In the genomic region with DNA sequence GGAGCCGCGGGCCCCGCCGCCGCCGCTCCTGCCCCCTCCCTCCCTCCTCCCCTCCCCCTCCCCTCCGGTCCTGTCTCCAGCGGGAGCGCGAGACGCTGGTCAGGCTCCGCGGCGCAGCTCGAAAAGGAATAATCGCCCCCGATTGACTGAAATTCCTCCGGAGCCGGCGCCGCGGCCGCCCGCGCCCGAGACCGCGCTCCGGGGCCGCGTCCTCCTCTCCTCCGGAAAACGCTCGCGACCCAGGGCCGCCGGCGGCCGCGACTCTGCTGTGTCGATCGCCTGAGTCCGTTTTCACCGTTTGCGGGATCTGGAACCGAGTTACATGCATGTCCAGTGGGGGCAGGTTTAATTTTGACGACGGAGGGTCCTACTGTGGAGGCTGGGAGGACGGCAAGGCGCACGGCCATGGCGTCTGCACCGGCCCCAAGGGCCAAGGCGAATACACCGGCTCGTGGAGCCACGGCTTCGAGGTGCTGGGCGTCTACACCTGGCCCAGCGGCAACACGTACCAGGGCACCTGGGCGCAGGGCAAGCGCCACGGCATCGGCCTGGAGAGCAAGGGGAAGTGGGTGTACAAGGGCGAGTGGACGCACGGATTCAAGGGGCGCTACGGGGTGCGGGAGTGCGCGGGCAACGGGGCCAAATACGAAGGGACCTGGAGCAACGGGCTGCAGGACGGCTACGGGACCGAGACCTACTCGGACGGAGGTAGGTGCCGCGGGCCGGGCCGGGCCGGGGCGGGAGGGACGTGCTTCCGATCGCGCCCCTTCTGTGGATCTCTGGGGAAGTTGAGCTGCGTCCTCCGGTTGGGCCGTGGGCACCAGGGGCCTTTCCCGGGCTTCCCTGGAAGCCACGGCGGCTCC, we compare ENCODE assay signal across 10 cellular contexts. TPM values are rescaled to one million over a fixed set of nuclear protein-coding genes. Genes with fewer than 3 reads are reported as not detected.
DNase-seq lines count a peak whose midpoint lies in the region; ATAC-seq, FAIRE-seq and TF ChIP-seq lines count a peak whose summit lies in the region.
"Had no signal": no experiment of that assay in that cellular context is flagged by ENCODE, and none has a peak within 500 bp of the region (broad histone marks: within the 10 kb centered on the region; RNA-seq: fewer than 3 reads in every experiment).

No MANE protein-coding gene starts in this region.

- H3K4me3 Mint-ChIP-seq in IgD-negative memory B cell: peak overlapping the region in 3 of 4 donors; percentile 66 to 92 (median 80)
- H3K4me3 Mint-ChIP-seq: natural killer cell treated with Interleukin-12 subunit alpha and Interleukin-12 subunit beta and Interleukin-15 and Interleukin-18, amount 100 ng/mL, for 72 hours had no signal

- no peak for FAIRE-seq in H1 (lab: Jason Lieb, UNC)

- 13% methylated on average over 6 of the region's 97 CpGs for WGBS in SK-N-SH (ENCODE audit: low lambda C conversion rate)
- WGBS in H1 (ENCODE audit: extremely low coverage in 1 of 2, insufficient coverage in 1 of 2, insufficient read length in 1 of 2, insufficient replicate concordance in 2 of 2, low coverage in 1 of 2, low lambda C conversion rate in 2 of 2, missing lambda C conversion rate in 1 of 2), 2 experiments: 1% methylated on average over 65 of the region's 97 CpGs; no CpG with 5 or more reads in 1 of the 2 experiments

- no peak for TF ChIP-seq POLR2A in H1 (IDR thresholded peaks at IDR 0.05; ENCODE audit: control extremely low read depth in 1 of 2, low read depth in 2 of 2, low read length in 2 of 2)

- H3K4me3 ChIP-seq in SK-N-SH (ENCODE audit: low read depth in 2 of 2, low read length in 1 of 2) (peak overlapping the region in 1 of 2 experiments; percentile 53; a peak in 2 of 4 replicates), H1 (ENCODE audit: extremely low read depth in 1 of 4, insufficient read depth in 2 of 4, low read depth in 3 of 4, low read length in 4 of 4) (peak overlapping the region; percentile 56 to 98 (median 96)), rectal smooth muscle tissue (ENCODE audit: low read length) (peak overlapping the region; percentile 15), colonic mucosa (no peak overlapping the region)

- H3K4me1 ChIP-seq in SK-N-SH (ENCODE audit: control insufficient read depth in 1 of 2, insufficient read depth in 2 of 2, low read depth in 1 of 2, low read length in 1 of 2) (peaks cover 0 to 25% of the 10 kb centered on the region in 2 experiments; a peak in 1 of 4 replicates), H1 (replicated peaks in 1 of 4; ENCODE audit: control insufficient read depth in 3 of 4, insufficient read depth in 4 of 4, low read length in 3 of 4) (peaks cover 0 to 9% (median 6%) of the 10 kb centered on the region in 4 experiments; a peak in 5 of 7 replicates), rectal smooth muscle tissue (ENCODE audit: control insufficient read depth, insufficient read depth, low read length) (no peaks in the 10 kb centered on the region), colonic mucosa (no peaks in the 10 kb centered on the region)

- TF ChIP-seq EP300 in SK-N-SH (IDR thresholded peaks at IDR 0.05; ENCODE audit: borderline replicate concordance in 1 of 2, low read depth in 1 of 2, low read length in 1 of 2) (no peak), H1 (IDR thresholded peaks at IDR 0.05; ENCODE audit: borderline replicate concordance in 1 of 2, low read depth in 2 of 2, low read length in 2 of 2) (no peak)

- peak overlapping the region; percentile 87 for H3K4ac ChIP-seq in H1 (replicated peaks; ENCODE audit: insufficient read length, low read depth, low read length)

- H4K8ac ChIP-seq in H1 (ENCODE audit: extremely low read depth, insufficient read depth, low read length): peak overlapping the region; percentile 45; the same call in 1 of the 2 replicates

- H3K9me2 ChIP-seq in SK-N-SH: no peaks in the 10 kb centered on the region

- H2BK12ac ChIP-seq in H1 (ENCODE audit: low read depth, low read length): peak overlapping the region; percentile 60; the same call in 1 of the 2 replicates

- TF ChIP-seq CTCF in SK-N-SH (IDR thresholded peaks at IDR 0.05): no peak
- TF ChIP-seq CTCF in H1 (IDR thresholded peaks at IDR 0.05; ENCODE audit: control extremely low read depth in 1 of 3, insufficient read depth in 1 of 3, low read depth in 1 of 3, low read length in 3 of 3): no peak
- no peak for TF ChIP-seq CTCF in colonic mucosa (IDR thresholded peaks at IDR 0.05)

- no peak overlapping the region for H3K27ac Mint-ChIP-seq in IgD-negative memory B cell
- H3K27ac Mint-ChIP-seq: natural killer cell treated with Interleukin-12 subunit alpha and Interleukin-12 subunit beta and Interleukin-15 and Interleukin-18, amount 100 ng/mL, for 72 hours had no signal

- H2BK5ac ChIP-seq in H1 (ENCODE audit: low read depth, low read length): peak overlapping the region; percentile 75; the same call in 1 of the 2 replicates

- no peaks in the 10 kb centered on the region for H3K36me3 ChIP-seq in SK-N-SH (replicated peaks in 1 of 2; ENCODE audit: control insufficient read depth in 1 of 2, insufficient read depth in 2 of 2, low read length in 1 of 2)
- no peaks in the 10 kb centered on the region for H3K36me3 ChIP-seq in H1 (ENCODE audit: control insufficient read depth in 2 of 4, insufficient read depth in 4 of 4, low read length in 3 of 4)
- no peaks in the 10 kb centered on the region for H3K36me3 ChIP-seq in rectal smooth muscle tissue (ENCODE audit: control insufficient read depth, insufficient read depth, low read length)
- no peaks in the 10 kb centered on the region for H3K36me3 ChIP-seq in colonic mucosa

- POLR2A ChIA-PET in SK-N-SH (lab: Yijun Ruan, JAX) (no interaction called here), H1 (lab: Charles Lee; ENCODE audit: partially characterized antibody) (interaction anchor here (1.0 to 1.1 kb wide), 3 partner anchors 16 to 146 kb away, joined by 3 to 4 read pairs (median 3); no protein-coding TSS in a partner anchor)

- peak overlapping the region; percentile 64 for H3K18ac ChIP-seq in H1 (ENCODE audit: extremely low read depth, low read length)

- TF ChIP-seq RAD21 in SK-N-SH (IDR thresholded peaks at IDR 0.05; ENCODE audit: low read length): no peak
- no peak for TF ChIP-seq RAD21 in H1 (IDR thresholded peaks at IDR 0.05 in 1 of 2, conservative IDR thresholded peaks at IDR 0.05 in 1 of 2; ENCODE audit: low read depth in 2 of 2, low read length in 2 of 2)

- peaks cover 69% of the 10 kb centered on the region for H3K27me3 ChIP-seq in SK-N-SH (ENCODE audit: insufficient read depth)
- H3K27me3 ChIP-seq in H1 (replicated peaks in 1 of 4; ENCODE audit: control insufficient read depth in 3 of 4, extremely low read depth in 1 of 4, insufficient read depth in 3 of 4, low read length in 3 of 4): peaks cover 0 to 9% (median 3%) of the 10 kb centered on the region in 4 experiments; a peak in 5 of 7 replicates
- H3K27me3 ChIP-seq in rectal smooth muscle tissue (ENCODE audit: control insufficient read depth, insufficient read depth, low read length): peaks cover 35% of the 10 kb centered on the region
- H3K27me3 ChIP-seq in colonic mucosa: peaks cover 36% of the 10 kb centered on the region

- no peaks in the 10 kb centered on the region for H3K36me3 Mint-ChIP-seq in IgD-negative memory B cell
- H3K36me3 Mint-ChIP-seq: natural killer cell treated with Interleukin-12 subunit alpha and Interleukin-12 subunit beta and Interleukin-15 and Interleukin-18, amount 100 ng/mL, for 72 hours had no signal

- H4K91ac ChIP-seq in H1 (replicated peaks; ENCODE audit: insufficient read length, low read length): no peak overlapping the region

- H2AFZ ChIP-seq in SK-N-SH (ENCODE audit: low read depth): no peak overlapping the region
- H2AFZ ChIP-seq in H1 (ENCODE audit: low read length): no peak overlapping the region

- H3K79me2 ChIP-seq in SK-N-SH (ENCODE audit: insufficient read depth) (no peaks in the 10 kb centered on the region), H1 (ENCODE audit: control insufficient read depth in 1 of 2, insufficient read depth in 2 of 2, low read length in 2 of 2) (peaks cover 0 to 18% of the 10 kb centered on the region in 2 experiments; a peak in 2 of 4 replicates)

- H3K23me2 ChIP-seq in H1 (ENCODE audit: low read depth, low read length): peaks cover 17% of the 10 kb centered on the region

- H3K9me3 Mint-ChIP-seq in IgD-negative memory B cell: peaks cover 0 to 5% (median 1%) of the 10 kb centered on the region in 3 donors
- H3K9me3 Mint-ChIP-seq: natural killer cell treated with Interleukin-12 subunit alpha and Interleukin-12 subunit beta and Interleukin-15 and Interleukin-18, amount 100 ng/mL, for 72 hours had no signal

- peaks cover 5% of the 10 kb centered on the region for H3K79me1 ChIP-seq in H1 (ENCODE audit: low read depth, low read length)

- H3K4me1 Mint-ChIP-seq in IgD-negative memory B cell: peaks cover 0 to 9% (median 0%) of the 10 kb centered on the region in 3 donors

- H3K56ac ChIP-seq in H1 (replicated peaks; ENCODE audit: insufficient read length, low read depth, low read length): peak overlapping the region; percentile 18

- H3K27ac ChIP-seq in SK-N-SH (ENCODE audit: low read depth in 2 of 2, low read length in 1 of 2) (peak overlapping the region in 1 of 2 experiments; percentile 19; a peak in 1 of 4 replicates), H1 (ENCODE audit: low read depth, low read length) (no peak overlapping the region), rectal smooth muscle tissue (ENCODE audit: low read depth, low read length) (no peak overlapping the region), colonic mucosa (no peak overlapping the region)

- H2BK15ac ChIP-seq in H1 (ENCODE audit: low read length): peak overlapping the region; percentile 72; the same call in 1 of the 2 replicates

- peak overlapping the region; percentile 72; the same call in 1 of the 2 replicates for H2BK20ac ChIP-seq in H1 (ENCODE audit: low read length)

- H3F3A ChIP-seq in SK-N-SH (replicated peaks; ENCODE audit: insufficient read depth): no peaks in the 10 kb centered on the region

- H3K9me3 ChIP-seq in SK-N-SH: no peaks in the 10 kb centered on the region
- H3K9me3 ChIP-seq in H1 (ENCODE audit: insufficient read depth in 2 of 2, low read depth in 1 of 2, low read length in 1 of 2): no peaks in the 10 kb centered on the region
- no peaks in the 10 kb centered on the region for H3K9me3 ChIP-seq in colonic mucosa

- H3K27me3 Mint-ChIP-seq in IgD-negative memory B cell: peaks cover 70% of the 10 kb centered on the region

- ATAC-seq in SK-N-SH treated with all-trans-retinoic acid at 6 μM for 48 hours: no peak; the same call in 1 of the 3 replicates

- H3K4me2 ChIP-seq in SK-N-SH (no peak overlapping the region; the same call in 1 of the 2 replicates), H1 (ENCODE audit: insufficient read depth in 1 of 2, low read depth in 2 of 2, low read length in 2 of 2) (peak overlapping the region; percentile 69 to 99)

- CTCF ChIA-PET in SK-N-SH (lab: Yijun Ruan, JAX) (interaction anchor here (0.9 to 3.9 kb wide), 9 partner anchors 10 to 186 kb away, joined by 3 to 62 read pairs (median 5); no protein-coding TSS in a partner anchor), H1 (lab: Charles Lee; ENCODE audit: partially characterized antibody) (interaction anchor here (1.6 to 5.7 kb wide), 2 partner anchors 31 to 33 kb away, joined by 4 to 39 read pairs; no protein-coding TSS in a partner anchor)

- intact Hi-C loops in colonic mucosa (cut with DNase I): no loop called here

- H3K14ac ChIP-seq in H1 (ENCODE audit: insufficient read length): no peak overlapping the region

- H3K9ac ChIP-seq in SK-N-SH (no peak overlapping the region), H1 (replicated peaks in 1 of 4; ENCODE audit: extremely low read depth in 1 of 4, low read depth in 3 of 4, low read length in 3 of 4) (peak overlapping the region in 3 of 4 experiments; percentile 60 to 64 (median 63); a peak in 5 of 7 replicates), rectal smooth muscle tissue (ENCODE audit: low read length) (no peak overlapping the region), colonic mucosa (ENCODE audit: low read depth in 2 of 2, low read length in 2 of 2) (no peak overlapping the region)

- no peak overlapping the region for H4K5ac ChIP-seq in H1 (ENCODE audit: insufficient read length, low read depth, low read length)

- H3K23ac ChIP-seq in H1 (ENCODE audit: insufficient read length): no peak overlapping the region

- DNase-seq in SK-N-SH (peak; percentile 83), H1 (ENCODE audit: low read depth in 1 of 2, low spot score in 2 of 2) (peak in 1 of 2 experiments; percentile 75), colonic mucosa (no peak), cerebellar nuclear complex (lab: John Stamatoyannopoulos, UW) (no peak), NCI-H1092 (lab: John Stamatoyannopoulos, UW) (no peak)

- H4K20me1 ChIP-seq in SK-N-SH (ENCODE audit: insufficient read depth) (no peaks in the 10 kb centered on the region), H1 (replicated peaks in 1 of 2; ENCODE audit: control insufficient read depth in 1 of 2, insufficient read depth in 2 of 2, low read length in 2 of 2) (peaks cover 25 to 28% of the 10 kb centered on the region in 2 experiments)

- H2BK120ac ChIP-seq in H1 (replicated peaks; ENCODE audit: low read depth, low read length): peak overlapping the region; percentile 44

- H2AK5ac ChIP-seq in H1 (ENCODE audit: low read depth, low read length): no peak overlapping the region

RNA-seq across cellular contexts. Expression of a gene that starts 0.7 kb away (rescaled TPM):
- polyA plus RNA-seq in SK-N-SH (2012; rRNA removed): 0.25 and 0.26 TPM in 2 replicates
- 0.19 and 0.66 TPM in 2 replicates for polyA plus RNA-seq in SK-N-SH (2012; cell fraction: cytosol; rRNA removed)
- polyA plus RNA-seq in SK-N-SH (2012; cell fraction: nucleus; rRNA removed): 0.15 and 0.20 TPM in 2 replicates
- not detected for polyA plus RNA-seq in IgD-negative memory B cell
- 28.3 and 28.4 TPM in 2 replicates for total RNA-seq in H1 (2021; fragmentation: NEBNext Ultra II Directional; extraction: Animal tissue kit (Norgen Biotek cat#: 25700))
- 10.3 and 19.3 TPM in 2 replicates for polyA plus RNA-seq in H1 (2011; rRNA removed)
- 16.6 TPM for polyA plus RNA-seq in H1 (2011; cell fraction: cytosol; rRNA removed)
- polyA plus RNA-seq in H1 (2011; cell fraction: nucleus; rRNA removed): 21.3 TPM
- 10.2 to 20.9 TPM (median 18.6 TPM) in 4 replicates for polyA plus RNA-seq in H1 (2012, experiment 1 of 2)
- polyA plus RNA-seq in H1 (2012, experiment 2 of 2): 15.9 TPM
- polyA plus RNA-seq in H1 (2013, experiment 1 of 2): 13.8 TPM
- polyA plus RNA-seq in H1 (2013, experiment 2 of 2): 14.8 TPM
- polyA minus RNA-seq in H1 (2011; rRNA and poly(A)+ RNA removed): 6.4 and 9.5 TPM in 2 replicates
- 15.0 TPM for polyA minus RNA-seq in H1 (2011; cell fraction: cytosol; rRNA and poly(A)+ RNA removed)
- polyA minus RNA-seq in H1 (2011; cell fraction: nucleus; rRNA and poly(A)+ RNA removed): 16.9 TPM
- total RNA-seq in colonic mucosa: under 1 TPM; 0.15 to 0.42 TPM
- total RNA-seq: fibroblast of lung; natural killer cell treated with Interleukin-12 subunit alpha and Interleukin-12 subunit beta and Interleukin-15 and Interleukin-18, amount 100 ng/mL, for 72 hours had no signal

Comparison
In these comparisons a context has a peak if more than half of its experiments do, and no peak if none do; other contexts are left out.
1. H3K9ac ChIP-seq: peak in H1 (3 of 4); none in SK-N-SH (single experiment), rectal smooth muscle tissue (single experiment) and colonic mucosa (0 of 2).